ENCODE assay signal across 1 cellular context in the genomic region with DNA sequence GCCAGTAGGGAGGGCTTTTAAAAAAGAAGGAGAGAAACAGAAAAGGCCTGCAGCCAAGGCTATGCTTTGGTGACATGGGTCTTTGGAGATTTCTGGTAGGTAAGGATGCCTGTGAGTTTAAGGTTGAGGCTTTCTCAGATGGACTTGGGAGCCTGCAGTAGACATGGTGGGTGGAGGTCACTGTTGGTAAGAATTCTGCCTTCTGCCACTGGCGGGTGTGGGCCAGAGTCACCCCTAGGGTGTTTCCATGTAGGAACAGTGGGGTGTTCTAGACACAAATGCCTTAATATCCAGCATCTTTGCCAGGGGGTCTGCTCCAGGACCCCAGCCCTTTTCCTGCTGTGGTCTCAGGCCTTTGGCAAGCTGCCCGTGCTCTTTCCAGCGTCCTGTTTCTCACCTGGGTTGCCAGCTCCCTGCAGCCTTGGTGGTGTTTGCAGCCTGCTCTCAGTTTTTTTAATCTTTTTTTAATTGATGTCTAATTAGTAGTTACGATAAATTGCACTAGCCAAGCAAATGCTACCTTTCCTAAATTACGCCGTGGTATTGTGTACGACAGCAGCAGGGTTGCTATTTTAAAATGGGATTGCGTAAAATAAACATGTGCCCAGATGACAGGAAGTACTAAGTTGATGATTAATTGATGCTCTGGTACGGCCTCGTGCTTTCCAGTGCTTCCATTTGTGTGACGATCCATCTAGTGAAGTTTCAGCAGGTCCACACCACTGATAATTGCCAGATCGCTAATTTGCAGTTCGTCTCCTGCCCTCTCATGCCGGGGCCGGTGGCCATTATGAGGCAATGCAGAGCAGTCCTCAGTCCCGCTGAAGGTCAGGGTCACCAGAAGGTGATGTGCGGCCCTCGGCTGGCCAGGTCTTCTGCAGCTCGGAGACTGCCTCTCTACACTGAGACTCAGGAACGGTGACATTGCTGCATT.
TF ChIP-seq lines count a peak whose summit lies in the region.

No MANE protein-coding gene starts in this region.

TF ChIP-seq in SK-N-SH, 30 proteins besides CTCF, POLR2A, EP300 and RAD21 (continued from another document):
- TF ChIP-seq MEF2A (IDR thresholded peaks at IDR 0.05; ENCODE audit: borderline replicate concordance, low read depth): peak; percentile 39; the same call in 1 of the 2 replicates
- no peak for TF ChIP-seq TEAD4 (IDR thresholded peaks at IDR 0.05; ENCODE audit: borderline replicate concordance, insufficient read depth)
- peak; percentile 91; the same call in 1 of the 2 replicates for TF ChIP-seq MXI1 (IDR thresholded peaks at IDR 0.05; ENCODE audit: low read depth, low read length)
- 0 out of 2 replicates have a peak, but pooled peaks have one; percentile 29 for TF ChIP-seq RCOR1 (IDR thresholded peaks at IDR 0.05; ENCODE audit: low read length)
- TF ChIP-seq TCF12 (IDR thresholded peaks at IDR 0.05): no peak; the same call in 1 of the 2 replicates
- TF ChIP-seq, protein P1, sequence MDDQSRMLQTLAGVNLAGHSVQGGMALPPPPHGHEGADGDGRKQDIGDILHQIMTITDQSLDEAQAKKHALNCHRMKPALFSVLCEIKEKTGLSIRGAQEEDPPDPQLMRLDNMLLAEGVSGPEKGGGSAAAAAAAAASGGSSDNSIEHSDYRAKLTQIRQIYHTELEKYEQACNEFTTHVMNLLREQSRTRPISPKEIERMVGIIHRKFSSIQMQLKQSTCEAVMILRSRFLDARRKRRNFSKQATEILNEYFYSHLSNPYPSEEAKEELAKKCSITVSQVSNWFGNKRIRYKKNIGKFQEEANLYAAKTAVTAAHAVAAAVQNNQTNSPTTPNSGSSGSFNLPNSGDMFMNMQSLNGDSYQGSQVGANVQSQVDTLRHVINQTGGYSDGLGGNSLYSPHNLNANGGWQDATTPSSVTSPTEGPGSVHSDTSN (IDR thresholded peaks at IDR 0.05): peak; percentile 84
- peak; percentile 81 for TF ChIP-seq MAX (IDR thresholded peaks at IDR 0.05; ENCODE audit: low read depth)
- no peak; the same call in 1 of the 2 replicates for TF ChIP-seq JUND (IDR thresholded peaks at IDR 0.05)
